Comparison of ENCODE assay signal across 8 cellular contexts in the genomic region with DNA sequence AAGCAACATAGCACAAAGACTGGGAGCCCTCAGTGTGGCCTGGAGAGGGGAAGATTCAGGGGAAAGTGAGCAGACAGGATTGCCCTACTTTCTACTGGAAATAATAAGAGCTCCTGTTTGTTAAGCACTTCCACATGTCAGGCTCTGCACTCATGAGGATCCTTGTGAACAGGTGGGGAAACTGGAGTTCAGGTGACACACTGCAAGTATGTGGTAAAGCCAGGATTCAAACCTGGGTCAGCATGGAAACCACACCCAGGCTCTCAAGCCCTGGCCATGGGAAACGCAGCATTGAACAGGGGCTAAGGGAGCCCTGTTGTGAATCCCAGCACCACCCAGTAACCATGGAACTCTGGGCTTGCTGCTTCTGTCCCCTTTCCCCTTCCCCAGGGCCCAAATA.
DNase-seq lines count a peak whose midpoint lies in the region; ATAC-seq and TF ChIP-seq lines count a peak whose summit lies in the region.

No MANE protein-coding gene starts in this region.

- peak overlapping the region in 4 of 11 experiments; percentile 59 to 87 (median 80); a peak in 6 of 22 replicates for H3K4me2 ChIP-seq in BLaER1 treated with 17β-estradiol and CSF1 and Interleukin-3, amounts not matched to agents 10 nM and 100 nM

- peaks cover 74 to 97% (median 89%) of the 10 kb centered on the region in 11 experiments for H3K36me3 ChIP-seq in BLaER1 treated with 17β-estradiol and CSF1 and Interleukin-3, amounts not matched to agents 10 nM and 100 nM
- H3K36me3 ChIP-seq in adipocyte (ENCODE audit: control insufficient read depth, insufficient read depth, low read length, severe bottlenecking) (peaks cover 66% of the 10 kb centered on the region), neutrophil (peaks cover 66% of the 10 kb centered on the region)

- TF ChIP-seq CTCF in neutrophil (IDR thresholded peaks at IDR 0.05): no peak

- peak overlapping the region in 5 of 11 experiments; percentile 7 to 36 (median 16); a peak in 7 of 22 replicates for H3K9ac ChIP-seq in BLaER1 treated with 17β-estradiol and CSF1 and Interleukin-3, amounts not matched to agents 10 nM and 100 nM
- peak overlapping the region; percentile 54 for H3K9ac ChIP-seq in adipocyte (ENCODE audit: low read length)

- peak overlapping the region in 7 of 11 experiments; percentile 16 to 90 (median 84); a peak in 11 of 22 replicates for H3K27ac ChIP-seq in BLaER1 treated with 17β-estradiol and CSF1 and Interleukin-3, amounts not matched to agents 10 nM and 100 nM
- peak overlapping the region; percentile 89 for H3K27ac ChIP-seq in neutrophil

- ATAC-seq in GM19397 (IDR thresholded peaks at IDR 0.05; ENCODE audit: unreplicated experiment) (no peak), HG03520 (IDR thresholded peaks at IDR 0.05; ENCODE audit: unreplicated experiment) (no peak)

- DNase-seq in DMS79 treated with DMSO at 0.1 percent for 48 hours (lab: John Stamatoyannopoulos, UW) (peak; percentile 52), adipocyte (ENCODE audit: low read depth) (no peak), COLO829 (ENCODE audit: low spot score) (no peak), cerebellar cortex (ENCODE audit: low spot score) (no peak)

- H3K4me1 ChIP-seq in BLaER1 treated with 17β-estradiol and CSF1 and Interleukin-3, amounts not matched to agents 10 nM and 100 nM: peaks cover 4 to 72% (median 35%) of the 10 kb centered on the region in 10 experiments; a peak in 18 of 20 replicates
- peaks cover 44% of the 10 kb centered on the region for H3K4me1 ChIP-seq in adipocyte (ENCODE audit: control insufficient read depth, insufficient read depth, low read length)
- peaks cover 22 to 23% of the 10 kb centered on the region in 2 experiments for H3K4me1 ChIP-seq in neutrophil (ENCODE audit: control insufficient read depth in 1 of 2, insufficient read depth in 1 of 2, low read depth in 1 of 2, low read length in 1 of 2)

- no peak overlapping the region for H3K4me3 ChIP-seq in BLaER1 treated with 17β-estradiol and CSF1 and Interleukin-3, amounts not matched to agents 10 nM and 100 nM
- H3K4me3 ChIP-seq in adipocyte (ENCODE audit: low read length) (no peak overlapping the region), neutrophil (ENCODE audit: low read depth in 1 of 2, low read length in 1 of 2) (no peak overlapping the region)

- H4K20me1 ChIP-seq in BLaER1 treated with 17β-estradiol and CSF1 and Interleukin-3, amounts not matched to agents 10 nM and 100 nM: peaks cover 0 to 29% (median 15%) of the 10 kb centered on the region in 11 experiments; a peak in 14 of 22 replicates

- no peaks in the 10 kb centered on the region for H3K9me3 ChIP-seq in BLaER1 treated with 17β-estradiol and CSF1 and Interleukin-3, amounts not matched to agents 10 nM and 100 nM (replicated peaks in 1 of 11)
- no peaks in the 10 kb centered on the region for H3K9me3 ChIP-seq in adipocyte (ENCODE audit: control insufficient read depth, low read length)
- no peaks in the 10 kb centered on the region for H3K9me3 ChIP-seq in neutrophil

- no peaks in the 10 kb centered on the region for H3K27me3 ChIP-seq in BLaER1 treated with 17β-estradiol and CSF1 and Interleukin-3, amounts not matched to agents 10 nM and 100 nM
- H3K27me3 ChIP-seq in adipocyte (replicated peaks; ENCODE audit: control insufficient read depth, insufficient read depth, low read length) (no peaks in the 10 kb centered on the region), neutrophil (no peaks in the 10 kb centered on the region)
